Comparison of ENCODE assay signal across 15 cellular contexts in the genomic region with DNA sequence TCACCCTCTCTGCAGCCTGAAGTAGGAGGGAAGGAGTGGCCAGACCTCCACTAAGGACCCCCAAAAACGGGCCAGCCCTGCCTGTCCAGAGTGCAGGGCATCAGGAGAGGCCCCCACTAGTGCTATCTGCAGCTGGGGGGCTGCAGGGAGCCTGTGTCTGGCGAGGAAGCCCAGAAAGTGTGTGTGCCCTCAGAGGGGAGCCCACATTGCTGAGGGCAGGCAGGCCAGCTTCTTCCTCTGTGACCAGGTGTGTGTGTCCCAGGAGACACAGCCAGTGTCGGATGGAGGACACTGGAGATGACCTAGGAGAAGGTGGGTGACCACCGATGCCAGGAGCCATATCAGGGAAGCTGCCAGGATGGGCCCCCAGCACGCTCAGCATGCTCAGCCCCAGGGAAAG.
A peak's percentile ranks its signal among the peaks of the same experiment; 100 is the strongest.
DNase-seq lines count a peak whose midpoint lies in the region; ATAC-seq and TF ChIP-seq lines count a peak whose summit lies in the region.
"Had no signal": no experiment of that assay in that cellular context is flagged by ENCODE, and none has a peak within 500 bp of the region (broad histone marks: within the 10 kb centered on the region; RNA-seq: fewer than 3 reads in every experiment).

No MANE protein-coding gene starts in this region.

- H3K4me1 Mint-ChIP-seq in type B pancreatic cell (ENCODE audit: unreplicated experiment), result peaks cover 9% of the 10 kb centered on the region

- peak overlapping the region in 6 of 11 experiments; percentile 25 to 93 (median 90); a peak in 9 of 22 replicates for H3K27ac ChIP-seq in BLaER1 treated with 17β-estradiol and CSF1 and Interleukin-3, amounts not matched to agents 10 nM and 100 nM
- H3K27ac ChIP-seq in coronary artery (no peak overlapping the region), prostate gland (no peak overlapping the region)
- H3K27ac ChIP-seq: GM23248 had no signal

- H3K27me3 Mint-ChIP-seq in type B pancreatic cell, result peaks cover 24% of the 10 kb centered on the region

- no peaks in the 10 kb centered on the region for H3K36me3 Mint-ChIP-seq in type B pancreatic cell
- H3K36me3 Mint-ChIP-seq: CD8-positive, alpha-beta T cell had no signal

- H3K4me3 Mint-ChIP-seq in type B pancreatic cell, result no peak overlapping the region
- H3K4me3 Mint-ChIP-seq: CD8-positive, alpha-beta T cell had no signal

- H3K4me1 ChIP-seq in BLaER1 treated with 17β-estradiol and CSF1 and Interleukin-3, amounts not matched to agents 10 nM and 100 nM, result peaks cover 27 to 82% (median 74%) of the 10 kb centered on the region in 10 experiments
- no peaks in the 10 kb centered on the region for H3K4me1 ChIP-seq in prostate gland (replicated peaks)

- H3K27ac Mint-ChIP-seq in type B pancreatic cell, result no peak overlapping the region
- H3K27ac Mint-ChIP-seq: CD8-positive, alpha-beta T cell had no signal

- TF ChIP-seq CTCF in coronary artery (IDR thresholded peaks at IDR 0.05) (no peak), type B pancreatic cell (conservative IDR thresholded peaks at IDR 0.05) (no peak), prostate gland (IDR thresholded peaks at IDR 0.05) (no peak)

- H3K9ac ChIP-seq in BLaER1 treated with 17β-estradiol and CSF1 and Interleukin-3, amounts not matched to agents 10 nM and 100 nM, result peak overlapping the region in 3 of 11 experiments; percentile 21 to 24 (median 24); a peak in 3 of 22 replicates
- H3K9ac ChIP-seq: GM23248 had no signal

- peaks cover 33 to 38% (median 34%) of the 10 kb centered on the region in 11 experiments for H3K9me3 ChIP-seq in BLaER1 treated with 17β-estradiol and CSF1 and Interleukin-3, amounts not matched to agents 10 nM and 100 nM (replicated peaks in 1 of 11)
- no peaks in the 10 kb centered on the region for H3K9me3 ChIP-seq in prostate gland

- H4K20me1 ChIP-seq in BLaER1 treated with 17β-estradiol and CSF1 and Interleukin-3, amounts not matched to agents 10 nM and 100 nM, result no peaks in the 10 kb centered on the region

- DNase-seq in coronary artery (ENCODE audit: low spot score) (peak; percentile 45), left lobe of liver (ENCODE audit: low spot score) (peak; percentile 33), type B pancreatic cell (ENCODE audit: extremely low spot score, unreplicated experiment) (peak; percentile 52), prostate gland (ENCODE audit: low spot score) (no peak), GM19238 (ENCODE audit: insufficient read length, low spot score) (no peak)
- DNase-seq: ACHN, Calu3, DND-41, EL, GM23248, HCEC 1CT, KG1 had no signal

- intact Hi-C loops in prostate gland (cut with DNase I), result no loop called here

- H3K27me3 ChIP-seq in BLaER1 treated with 17β-estradiol and CSF1 and Interleukin-3, amounts not matched to agents 10 nM and 100 nM, result peaks cover 0 to 6% (median 0%) of the 10 kb centered on the region in 11 experiments; a peak in 2 of 22 replicates
- no peaks in the 10 kb centered on the region for H3K27me3 ChIP-seq in prostate gland (replicated peaks; ENCODE audit: insufficient read depth)

- H3K4me3 ChIP-seq in BLaER1 treated with 17β-estradiol and CSF1 and Interleukin-3, amounts not matched to agents 10 nM and 100 nM, result no peak overlapping the region; a peak in 1 of 20 replicates
- no peak overlapping the region for H3K4me3 ChIP-seq in coronary artery
- H3K4me3 ChIP-seq in prostate gland, result no peak overlapping the region
- H3K4me3 ChIP-seq: GM23248 had no signal

- peaks cover 6% of the 10 kb centered on the region for H3K9me3 Mint-ChIP-seq in type B pancreatic cell
- H3K9me3 Mint-ChIP-seq: CD8-positive, alpha-beta T cell had no signal

- 92% methylated on average over 4 of the region's 5 CpGs for WGBS in prostate gland

- ATAC-seq in left lobe of liver (no peak), GM19395 (IDR thresholded peaks at IDR 0.05; ENCODE audit: unreplicated experiment) (no peak)
- ATAC-seq: CD8-positive, alpha-beta T cell had no signal

- H3K4me2 ChIP-seq in BLaER1 treated with 17β-estradiol and CSF1 and Interleukin-3, amounts not matched to agents 10 nM and 100 nM, result peak overlapping the region in 7 of 11 experiments; percentile 52 to 99 (median 63); a peak in 14 of 22 replicates

- no peak for TF ChIP-seq POLR2A in prostate gland (IDR thresholded peaks at IDR 0.05)

- H3K36me3 ChIP-seq in BLaER1 treated with 17β-estradiol and CSF1 and Interleukin-3, amounts not matched to agents 10 nM and 100 nM, result peaks cover 0 to 3% (median 0%) of the 10 kb centered on the region in 11 experiments; a peak in 2 of 22 replicates
- no peaks in the 10 kb centered on the region for H3K36me3 ChIP-seq in prostate gland

Comparison
In these comparisons a context has a peak if more than half of its experiments do, and no peak if none do; other contexts are left out.
1. H3K27ac ChIP-seq: peak in BLaER1 treated with 17β-estradiol and CSF1 and Interleukin-3, amounts not matched to agents 10 nM and 100 nM (6 of 11); none in coronary artery (0 of 2) and prostate gland (0 of 2).
2. DNase-seq: peak in coronary artery (single experiment), left lobe of liver (single experiment) and type B pancreatic cell (single experiment); none in prostate gland (single experiment) and GM19238 (single experiment).